ENCODE assay signal across 19 cellular contexts in the genomic region with DNA sequence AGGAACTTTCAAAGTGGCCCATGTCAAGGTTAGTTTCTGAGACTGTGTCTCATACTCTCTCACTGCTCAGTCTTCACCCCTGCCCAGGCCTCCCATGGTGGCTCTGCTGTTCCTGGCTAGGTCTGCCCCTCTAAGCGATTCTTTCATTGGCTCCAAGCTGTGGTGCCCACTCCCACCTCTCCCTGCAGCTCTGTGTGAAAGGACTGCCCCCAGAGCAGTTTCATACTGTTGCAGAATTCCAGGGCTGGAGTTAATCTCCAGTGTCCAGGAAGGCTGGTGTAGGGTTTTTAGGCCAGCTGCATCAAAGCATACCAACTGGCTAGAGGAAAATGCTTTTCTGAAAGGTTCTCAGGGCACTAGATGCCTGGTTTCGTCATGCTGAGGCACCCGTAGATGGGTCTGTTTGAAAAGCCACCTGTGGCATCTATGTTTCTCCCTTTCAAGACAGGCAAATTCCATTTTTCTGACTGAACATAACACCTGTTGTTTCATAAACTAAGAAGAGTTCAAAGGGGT.
DNase-seq lines count a peak whose midpoint lies in the region; ATAC-seq and TF ChIP-seq lines count a peak whose summit lies in the region.
"Had no signal": no experiment of that assay in that cellular context is flagged by ENCODE, and none has a peak within 500 bp of the region (broad histone marks: within the 10 kb centered on the region; RNA-seq: fewer than 3 reads in every experiment).

No MANE protein-coding gene starts in this region.

- H4K20me1 ChIP-seq in IMR-90 (ENCODE audit: insufficient read depth, low read length) (no peaks in the 10 kb centered on the region; the same call in 1 of the 2 replicates), MM.1S (ENCODE audit: insufficient read depth, low read length) (no peaks in the 10 kb centered on the region)

- H3K79me2 ChIP-seq in MM.1S (ENCODE audit: low read length), result no peaks in the 10 kb centered on the region

- no peak overlapping the region for H3K4me2 ChIP-seq in IMR-90 (ENCODE audit: low read depth, low read length)
- H3K4me2 ChIP-seq in MM.1S (ENCODE audit: low read depth, low read length), result no peak overlapping the region

- no peak overlapping the region for H3K27ac ChIP-seq in IMR-90 (ENCODE audit: insufficient read depth, low read length)
- peak overlapping the region; percentile 68 for H3K27ac ChIP-seq in left ventricle myocardium inferior (replicated peaks)
- peak overlapping the region; percentile 31 for H3K27ac ChIP-seq in skeletal muscle tissue (ENCODE audit: low read depth, low read length)
- no peak overlapping the region for H3K27ac ChIP-seq in MM.1S (ENCODE audit: low read length)

- H4K91ac ChIP-seq in IMR-90 (ENCODE audit: insufficient read depth, low read depth, low read length), result no peak overlapping the region

- H4K5ac ChIP-seq in IMR-90 (ENCODE audit: low read depth, low read length), result no peak overlapping the region

- POLR2A ChIA-PET in IMR-90 (lab: Charles Lee; ENCODE audit: unreplicated experiment), result no interaction called here

- no TSS peak for BruUV-seq in IMR-90 (replicated peaks; lab: Mats Ljungman, UMichigan)

- ATAC-seq in IMR-90 (ENCODE audit: low read depth), result peak; percentile 8
- ATAC-seq in GM18907 (IDR thresholded peaks at IDR 0.05; ENCODE audit: unreplicated experiment), result no peak

- no peaks in the 10 kb centered on the region for H3K9me2 ChIP-seq in MM.1S (replicated peaks; ENCODE audit: insufficient read depth, low read length)

- no peak overlapping the region for H2BK15ac ChIP-seq in IMR-90 (ENCODE audit: low read depth, low read length)

- H3K4me1 Mint-ChIP-seq in brain, result peaks cover 77% of the 10 kb centered on the region

- H3K9me3 Mint-ChIP-seq in brain, result peaks cover 0 to 3% (median 0%) of the 10 kb centered on the region in 5 experiments
- H3K9me3 Mint-ChIP-seq: activated CD4-positive, alpha-beta memory T cell treated with anti-CD3 and anti-CD28 coated beads for 36 hours; activated naive CD8-positive, alpha-beta T cell treated with anti-CD3 and anti-CD28 coated beads, Interleukin-2, amount 10 ng/mL, durations not matched to agents 7 days and 5 days; memory B cell had no signal

- intact Hi-C loops in IMR-90 (cut with micrococcal nuclease) (loop anchor here (10.0 kb wide), 1 partner anchor 206 kb away; no protein-coding TSS in a partner anchor), left ventricle myocardium inferior (cut with micrococcal nuclease) (loop anchor here (5.0 kb wide), 1 partner anchor 69 kb away; no protein-coding TSS in a partner anchor)

- H3K56ac ChIP-seq in IMR-90 (ENCODE audit: extremely low read depth, insufficient read depth, low read length), result no peak overlapping the region

- H3K27ac Mint-ChIP-seq in brain, result peak overlapping the region; percentile 46 to 89 (median 82)
- H3K27ac Mint-ChIP-seq: activated CD4-positive, alpha-beta memory T cell treated with anti-CD3 and anti-CD28 coated beads for 36 hours; activated naive CD8-positive, alpha-beta T cell treated with anti-CD3 and anti-CD28 coated beads, Interleukin-2, amount 10 ng/mL, durations not matched to agents 7 days and 5 days; memory B cell had no signal

- H3K9ac ChIP-seq in IMR-90 (ENCODE audit: low read depth, low read length) (no peak overlapping the region), skeletal muscle tissue (ENCODE audit: low read depth in 1 of 3, low read length in 3 of 3) (no peak overlapping the region), MM.1S (ENCODE audit: low read length) (no peak overlapping the region)

- no peak overlapping the region for H2AK9ac ChIP-seq in IMR-90 (replicated peaks; ENCODE audit: low read depth, low read length, poor library complexity)

- H3K4me1 ChIP-seq in IMR-90 (ENCODE audit: control insufficient read depth, insufficient read depth, low read length) (peaks cover 12% of the 10 kb centered on the region), left ventricle myocardium inferior (peaks cover 39% of the 10 kb centered on the region), skeletal muscle tissue (ENCODE audit: control insufficient read depth in 3 of 3, insufficient read depth in 3 of 3, low read length in 3 of 3) (peaks cover 23 to 30% (median 26%) of the 10 kb centered on the region in 3 donors), MM.1S (ENCODE audit: low read length) (peaks cover 14% of the 10 kb centered on the region)

- peak overlapping the region in 3 of 5 experiments; percentile 10 to 59 (median 48) for H3K4me3 Mint-ChIP-seq in brain
- H3K4me3 Mint-ChIP-seq: activated CD4-positive, alpha-beta memory T cell treated with anti-CD3 and anti-CD28 coated beads for 36 hours; activated naive CD8-positive, alpha-beta T cell treated with anti-CD3 and anti-CD28 coated beads, Interleukin-2, amount 10 ng/mL, durations not matched to agents 7 days and 5 days; memory B cell had no signal

- H3K4ac ChIP-seq in IMR-90 (ENCODE audit: low read depth, low read length), result no peak overlapping the region

- no peak overlapping the region for H2BK5ac ChIP-seq in IMR-90 (ENCODE audit: low read depth, low read length, poor library complexity, severe bottlenecking)

- TF ChIP-seq RAD21 in IMR-90 (IDR thresholded peaks at IDR 0.05; ENCODE audit: low read length), result no peak

- no peaks in the 10 kb centered on the region for H3K27me3 Mint-ChIP-seq in brain
- H3K27me3 Mint-ChIP-seq: activated CD4-positive, alpha-beta memory T cell treated with anti-CD3 and anti-CD28 coated beads for 36 hours; activated naive CD8-positive, alpha-beta T cell treated with anti-CD3 and anti-CD28 coated beads, Interleukin-2, amount 10 ng/mL, durations not matched to agents 7 days and 5 days; memory B cell had no signal

- H3K9me1 ChIP-seq in IMR-90 (ENCODE audit: insufficient read depth, low read length), result peaks cover 5% of the 10 kb centered on the region

- no peak overlapping the region for H2AK5ac ChIP-seq in IMR-90 (ENCODE audit: low read depth, low read length)

- H3K36me3 Mint-ChIP-seq in brain, result peaks cover 75% of the 10 kb centered on the region
- H3K36me3 Mint-ChIP-seq: activated CD4-positive, alpha-beta memory T cell treated with anti-CD3 and anti-CD28 coated beads for 36 hours; activated naive CD8-positive, alpha-beta T cell treated with anti-CD3 and anti-CD28 coated beads, Interleukin-2, amount 10 ng/mL, durations not matched to agents 7 days and 5 days; memory B cell had no signal

- dilution Hi-C loops in IMR-90 (cut with HindIII; ENCODE audit: low sequenced_read_pairs, unreplicated experiment), result no loop called here

- H3K36me3 ChIP-seq in IMR-90 (ENCODE audit: control insufficient read depth, insufficient read depth, low read length) (no peaks in the 10 kb centered on the region), left ventricle myocardium inferior (peaks cover 40% of the 10 kb centered on the region), skeletal muscle tissue (ENCODE audit: control insufficient read depth in 3 of 3, insufficient read depth in 3 of 3, low read length in 3 of 3) (peaks cover 17 to 35% (median 22%) of the 10 kb centered on the region in 3 donors), MM.1S (replicated peaks; ENCODE audit: insufficient read depth, low read length) (no peaks in the 10 kb centered on the region)
- H3K36me3 ChIP-seq: breast epithelium had no signal

- no peak overlapping the region for H4K8ac ChIP-seq in IMR-90 (ENCODE audit: low read depth in 2 of 2, low read length in 2 of 2)

- H3K9me3 ChIP-seq in IMR-90 (ENCODE audit: control insufficient read depth, insufficient read depth, low read length) (no peaks in the 10 kb centered on the region), left ventricle myocardium inferior (replicated peaks) (no peaks in the 10 kb centered on the region), skeletal muscle tissue (ENCODE audit: control insufficient read depth in 3 of 3, low read length in 3 of 3) (no peaks in the 10 kb centered on the region), MM.1S (replicated peaks; ENCODE audit: insufficient read depth, low read length) (no peaks in the 10 kb centered on the region)
- H3K9me3 ChIP-seq: breast epithelium had no signal

- no peak overlapping the region for H2AFZ ChIP-seq in IMR-90 (replicated peaks; ENCODE audit: low read length, poor library complexity)
- no peak overlapping the region for H2AFZ ChIP-seq in MM.1S (ENCODE audit: low read length)

- CTCF ChIA-PET in IMR-90 (lab: Yijun Ruan, JAX), result interaction anchor here (0.9 to 1.6 kb wide), 3 partner anchors 20 to 69 kb away, joined by 3 to 11 read pairs (median 3); no protein-coding TSS in a partner anchor

- no peak for DNase-seq in IMR-90
- no peak for DNase-seq in left ventricle myocardium inferior
- DNase-seq in MM.1S, result no peak
- no peak for DNase-seq in NCI-H510A treated with DMSO at 0.1 percent for 48 hours (lab: John Stamatoyannopoulos, UW)
- no peak for DNase-seq in NCI-H2081 (lab: John Stamatoyannopoulos, UW)
- DNase-seq: activated CD4-positive, alpha-beta memory T cell treated with anti-CD3 and anti-CD28 coated beads for 36 hours; activated CD4-positive, CD25-positive, alpha-beta regulatory T cell; activated effector memory CD4-positive, alpha-beta T cell treated with Interleukin-2 at 50 U/mL for 16 hours; activated naive CD8-positive, alpha-beta T cell treated with anti-CD3 and anti-CD28 coated beads, Interleukin-2, amount 10 ng/mL, durations not matched to agents 7 days and 5 days; NCI-H1417; NCI-H2107; retina; RPMI8226; stimulated activated CD8-positive, alpha-beta memory T cell treated with anti-CD3 and anti-CD28 coated beads, Interleukin-4, amount 100 ng/mL, for 48 hours had no signal

- H2BK20ac ChIP-seq in IMR-90 (ENCODE audit: low read depth, low read length), result no peak overlapping the region

- no peak overlapping the region for H2BK120ac ChIP-seq in IMR-90 (ENCODE audit: low read depth, low read length)

- no peak overlapping the region for H3K18ac ChIP-seq in IMR-90 (ENCODE audit: low read depth, low read length)

- peaks cover 14% of the 10 kb centered on the region for H3F3A ChIP-seq in MM.1S (ENCODE audit: insufficient read depth, low read length)

- H3K4me3 ChIP-seq in IMR-90 (ENCODE audit: insufficient read depth, low read depth, low read length) (no peak overlapping the region), left ventricle myocardium inferior (no peak overlapping the region), skeletal muscle tissue (ENCODE audit: low read length in 3 of 3) (no peak overlapping the region), MM.1S (ENCODE audit: low read length) (no peak overlapping the region)
- H3K4me3 ChIP-seq: breast epithelium had no signal

- in situ Hi-C loops in IMR-90 (cut with MboI; ENCODE audit: low sequenced_read_pairs), result loop anchor here (5.0 kb wide), 1 partner anchor 69 kb away; no protein-coding TSS in a partner anchor

- no CpG with 5 or more reads among the region's 3 CpGs for WGBS in IMR-90 (ENCODE audit: extremely low coverage in 2 of 2, insufficient read length in 1 of 2), 2 experiments

- no peak overlapping the region for H3K23ac ChIP-seq in IMR-90 (ENCODE audit: low read depth, low read length)

- H3K27me3 ChIP-seq in IMR-90 (ENCODE audit: control insufficient read depth, insufficient read depth, low read length), result no peaks in the 10 kb centered on the region
- H3K27me3 ChIP-seq in left ventricle myocardium inferior (ENCODE audit: low read depth), result no peaks in the 10 kb centered on the region
- H3K27me3 ChIP-seq in skeletal muscle tissue (ENCODE audit: control insufficient read depth in 3 of 3, insufficient read depth in 3 of 3, low read length in 3 of 3), result no peaks in the 10 kb centered on the region
- no peaks in the 10 kb centered on the region for H3K27me3 ChIP-seq in MM.1S (replicated peaks; ENCODE audit: insufficient read depth, low read length)
- H3K27me3 ChIP-seq: breast epithelium had no signal

- TF ChIP-seq POLR2A in IMR-90 (IDR thresholded peaks at IDR 0.05; ENCODE audit: low read depth, low read length), result no peak

- TF ChIP-seq CTCF in IMR-90 (conservative IDR thresholded peaks at IDR 0.05; ENCODE audit: low read depth, low read length) (no peak), brain (conservative IDR thresholded peaks at IDR 0.05) (no peak), left ventricle myocardium inferior (IDR thresholded peaks at IDR 0.05; ENCODE audit: borderline replicate concordance) (no peak), MM.1S (IDR thresholded peaks at IDR 0.05; ENCODE audit: low read length) (no peak)

- no peaks in the 10 kb centered on the region for H3K79me1 ChIP-seq in IMR-90 (ENCODE audit: low read depth in 1 of 2, low read length in 2 of 2)

- H3K14ac ChIP-seq in IMR-90 (replicated peaks; ENCODE audit: low read depth, low read length), result no peak overlapping the region

Comparison
In these comparisons a context has a peak if more than half of its experiments do, and no peak if none do; other contexts are left out.
1. H3K27ac ChIP-seq: peak in left ventricle myocardium inferior (single experiment) and skeletal muscle tissue (single experiment); none in IMR-90 (single experiment) and MM.1S (single experiment).